ENCODE assay signal across 1 cellular context in genomic region chr1:27553823-27554222, GRCh38.
TF ChIP-seq lines count a peak whose summit lies in the region.

No MANE protein-coding gene starts in this region.

TF ChIP-seq in K562, 482 proteins besides CTCF, POLR2A, EP300 and RAD21:
- peak; percentile 76 for TF ChIP-seq ZNF121 (CRISPR knock-in tag; conservative IDR thresholded peaks at IDR 0.05)
